ENCODE assay signal across 8 cellular contexts in genomic region chr4:54658321-54659093, GRCh38. TPM values are rescaled to one million over a fixed set of nuclear protein-coding genes. Genes with fewer than 3 reads are reported as not detected.
A peak's percentile ranks its signal among the peaks of the same experiment; 100 is the strongest.
DNase-seq lines count a peak whose midpoint lies in the region; ATAC-seq and TF ChIP-seq lines count a peak whose summit lies in the region.

No MANE protein-coding gene starts in this region.

- H3K36me3 ChIP-seq in esophagus muscularis mucosa: no peaks in the 10 kb centered on the region

- peak overlapping the region; percentile 80 for H3K4me3 Mint-ChIP-seq in activated CD8-positive, alpha-beta T cell treated with anti-CD3 and anti-CD28 coated beads, Interleukin-2, amount 10 ng/mL, durations not matched to agents 7 days and 5 days

- TF ChIP-seq CTCF in esophagus muscularis mucosa (IDR thresholded peaks at IDR 0.05): peak in 1 of 3 experiments; percentile 45

- POLR2A ChIA-PET in activated CD8-positive, alpha-beta T cell treated with anti-CD3 and anti-CD28 coated beads, Interleukin-2, amount 10 ng/mL, durations not matched to agents 7 days and 5 days (lab: Charles Lee): no interaction called here

- DNase-seq in COR-L47 (lab: John Stamatoyannopoulos, UW) (peak; percentile 82), NCI-H128 (lab: John Stamatoyannopoulos, UW; ENCODE audit: unreplicated experiment) (peak; percentile 17), esophagus muscularis mucosa (ENCODE audit: extremely low spot score) (no peak), mucosa of gallbladder (ENCODE audit: low spot score) (peak; percentile 35), substantia nigra (lab: John Stamatoyannopoulos, UW) (peak in 44 of 49 donors; percentile 8 to 62 (median 35))
- peak; percentile 63 for DNase-seq in activated CD8-positive, alpha-beta T cell treated with anti-CD3 and anti-CD28 coated beads, Interleukin-2, amount 10 ng/mL, durations not matched to agents 7 days and 5 days

- no peak for TF ChIP-seq POLR2A in esophagus muscularis mucosa (IDR thresholded peaks at IDR 0.05; ENCODE audit: low read depth)

- peak overlapping the region; percentile 60 to 69 (median 62) for H3K4me3 ChIP-seq in esophagus muscularis mucosa

- WGBS in esophagus muscularis mucosa: no CpG with 5 or more reads among the region's 74 CpGs

- peaks cover 25% of the 10 kb centered on the region for H3K4me1 Mint-ChIP-seq in activated CD8-positive, alpha-beta T cell treated with anti-CD3 and anti-CD28 coated beads, Interleukin-2, amount 10 ng/mL, durations not matched to agents 7 days and 5 days (ENCODE audit: low read depth)

- no peaks in the 10 kb centered on the region for H3K9me3 Mint-ChIP-seq in activated CD8-positive, alpha-beta T cell treated with anti-CD3 and anti-CD28 coated beads, Interleukin-2, amount 10 ng/mL, durations not matched to agents 7 days and 5 days (ENCODE audit: insufficient read depth)

- no peaks in the 10 kb centered on the region for H3K9me3 ChIP-seq in esophagus muscularis mucosa

- H3K27ac Mint-ChIP-seq in activated CD8-positive, alpha-beta T cell treated with anti-CD3 and anti-CD28 coated beads, Interleukin-2, amount 10 ng/mL, durations not matched to agents 7 days and 5 days: peak overlapping the region; percentile 28

- H3K27ac ChIP-seq in esophagus muscularis mucosa (replicated peaks in 1 of 4) (peak overlapping the region; percentile 14 to 62 (median 54)), substantia nigra (ENCODE audit: low read depth, low read length, poor library complexity, severe bottlenecking) (peak overlapping the region; percentile 27)

- peaks cover 29 to 36% (median 34%) of the 10 kb centered on the region in 4 donors for H3K4me1 ChIP-seq in esophagus muscularis mucosa

- peaks cover 0 to 29% (median 9%) of the 10 kb centered on the region in 4 donors for H3K27me3 ChIP-seq in esophagus muscularis mucosa

- CTCF ChIA-PET in activated CD8-positive, alpha-beta T cell treated with anti-CD3 and anti-CD28 coated beads, Interleukin-2, amount 10 ng/mL, durations not matched to agents 7 days and 5 days (lab: Charles Lee): interaction anchor here (1.2 to 3.9 kb wide), 3 partner anchors 20 to 302 kb away, joined by 3 to 12 read pairs (median 6); no protein-coding TSS in a partner anchor

- TF ChIP-seq EP300 in esophagus muscularis mucosa (IDR thresholded peaks at IDR 0.05): no peak

- H3K27me3 Mint-ChIP-seq in activated CD8-positive, alpha-beta T cell treated with anti-CD3 and anti-CD28 coated beads, Interleukin-2, amount 10 ng/mL, durations not matched to agents 7 days and 5 days (ENCODE audit: low read depth): peaks cover 68% of the 10 kb centered on the region

- ATAC-seq in GM21423 (IDR thresholded peaks at IDR 0.05; ENCODE audit: unreplicated experiment) (peak; percentile 38), GM21360 (IDR thresholded peaks at IDR 0.05; ENCODE audit: unreplicated experiment) (no peak)
- peak; percentile 74 for ATAC-seq in activated CD8-positive, alpha-beta T cell treated with anti-CD3 and anti-CD28 coated beads, Interleukin-2, amount 10 ng/mL, durations not matched to agents 7 days and 5 days

- peaks cover 1% of the 10 kb centered on the region for H3K36me3 Mint-ChIP-seq in activated CD8-positive, alpha-beta T cell treated with anti-CD3 and anti-CD28 coated beads, Interleukin-2, amount 10 ng/mL, durations not matched to agents 7 days and 5 days (ENCODE audit: low read depth)

- intact Hi-C loops in esophagus muscularis mucosa (cut with DNase I): no loop called here

RNA-seq across cellular contexts. Expression of gene KIT, which starts 0.8 kb away (rescaled TPM):
- total RNA-seq in activated CD8-positive, alpha-beta T cell treated with anti-CD3 and anti-CD28 coated beads, Interleukin-2, amount 10 ng/mL, durations not matched to agents 7 days and 5 days: 1 to 10 TPM; 4.2 to 5.4 TPM
- total RNA-seq in esophagus muscularis mucosa (10 to 100 TPM; 43.0 to 81.3 (median 59.3) TPM), mucosa of gallbladder (24.4 TPM)
